Comparison of ENCODE assay signal across 1 cellular context in the genomic region with DNA sequence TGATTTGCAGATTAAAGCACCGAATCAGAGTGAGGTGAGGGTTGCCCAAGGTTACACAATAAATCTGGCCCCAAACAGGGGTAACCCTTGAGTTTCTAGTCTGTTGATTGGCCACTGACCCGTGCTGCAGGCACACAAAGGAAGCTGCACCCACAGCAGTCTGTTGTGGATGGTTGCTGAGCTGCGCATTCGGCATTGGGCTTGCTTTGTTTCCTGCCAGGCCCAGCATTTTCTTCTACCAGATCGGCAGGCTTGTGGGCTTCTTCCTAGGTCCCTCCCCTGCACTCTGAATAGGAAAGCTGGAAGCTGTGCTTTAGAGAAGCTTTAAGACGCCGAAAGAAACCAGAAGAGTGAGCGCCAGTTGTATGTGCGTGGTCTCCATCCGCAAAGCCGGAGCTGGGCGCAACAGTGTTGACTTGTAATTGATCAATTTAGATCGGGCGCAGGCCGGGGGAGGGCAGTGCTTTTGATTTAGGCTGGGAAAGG.
TF ChIP-seq lines count a peak whose summit lies in the region.

No MANE protein-coding gene starts in this region.

TF ChIP-seq in GM12878, 131 proteins besides CTCF, POLR2A, EP300 and RAD21:
- TF ChIP-seq, protein P1, sequence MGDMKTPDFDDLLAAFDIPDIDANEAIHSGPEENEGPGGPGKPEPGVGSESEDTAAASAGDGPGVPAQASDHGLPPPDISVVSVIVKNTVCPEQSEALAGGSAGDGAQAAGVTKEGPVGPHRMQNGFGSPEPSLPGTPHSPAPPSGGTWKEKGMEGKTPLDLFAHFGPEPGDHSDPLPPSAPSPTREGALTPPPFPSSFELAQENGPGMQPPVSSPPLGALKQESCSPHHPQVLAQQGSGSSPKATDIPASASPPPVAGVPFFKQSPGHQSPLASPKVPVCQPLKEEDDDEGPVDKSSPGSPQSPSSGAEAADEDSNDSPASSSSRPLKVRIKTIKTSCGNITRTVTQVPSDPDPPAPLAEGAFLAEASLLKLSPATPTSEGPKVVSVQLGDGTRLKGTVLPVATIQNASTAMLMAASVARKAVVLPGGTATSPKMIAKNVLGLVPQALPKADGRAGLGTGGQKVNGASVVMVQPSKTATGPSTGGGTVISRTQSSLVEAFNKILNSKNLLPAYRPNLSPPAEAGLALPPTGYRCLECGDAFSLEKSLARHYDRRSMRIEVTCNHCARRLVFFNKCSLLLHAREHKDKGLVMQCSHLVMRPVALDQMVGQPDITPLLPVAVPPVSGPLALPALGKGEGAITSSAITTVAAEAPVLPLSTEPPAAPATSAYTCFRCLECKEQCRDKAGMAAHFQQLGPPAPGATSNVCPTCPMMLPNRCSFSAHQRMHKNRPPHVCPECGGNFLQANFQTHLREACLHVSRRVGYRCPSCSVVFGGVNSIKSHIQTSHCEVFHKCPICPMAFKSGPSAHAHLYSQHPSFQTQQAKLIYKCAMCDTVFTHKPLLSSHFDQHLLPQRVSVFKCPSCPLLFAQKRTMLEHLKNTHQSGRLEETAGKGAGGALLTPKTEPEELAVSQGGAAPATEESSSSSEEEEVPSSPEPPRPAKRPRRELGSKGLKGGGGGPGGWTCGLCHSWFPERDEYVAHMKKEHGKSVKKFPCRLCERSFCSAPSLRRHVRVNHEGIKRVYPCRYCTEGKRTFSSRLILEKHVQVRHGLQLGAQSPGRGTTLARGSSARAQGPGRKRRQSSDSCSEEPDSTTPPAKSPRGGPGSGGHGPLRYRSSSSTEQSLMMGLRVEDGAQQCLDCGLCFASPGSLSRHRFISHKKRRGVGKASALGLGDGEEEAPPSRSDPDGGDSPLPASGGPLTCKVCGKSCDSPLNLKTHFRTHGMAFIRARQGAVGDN (IDR thresholded peaks at IDR 0.05), result no peak
- TF ChIP-seq, protein P2, sequence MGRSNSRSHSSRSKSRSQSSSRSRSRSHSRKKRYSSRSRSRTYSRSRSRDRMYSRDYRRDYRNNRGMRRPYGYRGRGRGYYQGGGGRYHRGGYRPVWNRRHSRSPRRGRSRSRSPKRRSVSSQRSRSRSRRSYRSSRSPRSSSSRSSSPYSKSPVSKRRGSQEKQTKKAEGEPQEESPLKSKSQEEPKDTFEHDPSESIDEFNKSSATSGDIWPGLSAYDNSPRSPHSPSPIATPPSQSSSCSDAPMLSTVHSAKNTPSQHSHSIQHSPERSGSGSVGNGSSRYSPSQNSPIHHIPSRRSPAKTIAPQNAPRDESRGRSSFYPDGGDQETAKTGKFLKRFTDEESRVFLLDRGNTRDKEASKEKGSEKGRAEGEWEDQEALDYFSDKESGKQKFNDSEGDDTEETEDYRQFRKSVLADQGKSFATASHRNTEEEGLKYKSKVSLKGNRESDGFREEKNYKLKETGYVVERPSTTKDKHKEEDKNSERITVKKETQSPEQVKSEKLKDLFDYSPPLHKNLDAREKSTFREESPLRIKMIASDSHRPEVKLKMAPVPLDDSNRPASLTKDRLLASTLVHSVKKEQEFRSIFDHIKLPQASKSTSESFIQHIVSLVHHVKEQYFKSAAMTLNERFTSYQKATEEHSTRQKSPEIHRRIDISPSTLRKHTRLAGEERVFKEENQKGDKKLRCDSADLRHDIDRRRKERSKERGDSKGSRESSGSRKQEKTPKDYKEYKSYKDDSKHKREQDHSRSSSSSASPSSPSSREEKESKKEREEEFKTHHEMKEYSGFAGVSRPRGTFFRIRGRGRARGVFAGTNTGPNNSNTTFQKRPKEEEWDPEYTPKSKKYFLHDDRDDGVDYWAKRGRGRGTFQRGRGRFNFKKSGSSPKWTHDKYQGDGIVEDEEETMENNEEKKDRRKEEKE (IDR thresholded peaks at IDR 0.05), result no peak
- TF ChIP-seq, protein P3, sequence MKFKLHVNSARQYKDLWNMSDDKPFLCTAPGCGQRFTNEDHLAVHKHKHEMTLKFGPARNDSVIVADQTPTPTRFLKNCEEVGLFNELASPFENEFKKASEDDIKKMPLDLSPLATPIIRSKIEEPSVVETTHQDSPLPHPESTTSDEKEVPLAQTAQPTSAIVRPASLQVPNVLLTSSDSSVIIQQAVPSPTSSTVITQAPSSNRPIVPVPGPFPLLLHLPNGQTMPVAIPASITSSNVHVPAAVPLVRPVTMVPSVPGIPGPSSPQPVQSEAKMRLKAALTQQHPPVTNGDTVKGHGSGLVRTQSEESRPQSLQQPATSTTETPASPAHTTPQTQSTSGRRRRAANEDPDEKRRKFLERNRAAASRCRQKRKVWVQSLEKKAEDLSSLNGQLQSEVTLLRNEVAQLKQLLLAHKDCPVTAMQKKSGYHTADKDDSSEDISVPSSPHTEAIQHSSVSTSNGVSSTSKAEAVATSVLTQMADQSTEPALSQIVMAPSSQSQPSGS (IDR thresholded peaks at IDR 0.05; ENCODE audit: low read length), result no peak
- TF ChIP-seq SRF (IDR thresholded peaks at IDR 0.05; ENCODE audit: low read depth in 2 of 2, low read length in 2 of 2) (no peak), CREB1 (IDR thresholded peaks at IDR 0.05; ENCODE audit: low read depth) (no peak), MYC (IDR thresholded peaks at IDR 0.05; ENCODE audit: insufficient read depth, insufficient read length, insufficient replicate concordance, low read length, severe bottlenecking) (no peak)
